10 cellular contexts compared by ENCODE assay signal in genomic region chr3:64644483-64644882, GRCh38. TPM values are rescaled to one million over a fixed set of nuclear protein-coding genes. Genes with fewer than 3 reads are reported as not detected.
"Had no signal": no experiment of that assay in that cellular context is flagged by ENCODE, and none has a peak within 500 bp of the region (broad histone marks: within the 10 kb centered on the region; RNA-seq: fewer than 3 reads in every experiment).

No MANE protein-coding gene starts in this region.

- H3K27me3 Mint-ChIP-seq: IgD-negative memory B cell had no signal

- H3K4me3 ChIP-seq: GM23248 had no signal

- H3K36me3 Mint-ChIP-seq: IgD-negative memory B cell had no signal

- DNase-seq: GM23248, GOT3, H9, HCEC 1CT, HFFc6, KG1 had no signal

- H3K9ac ChIP-seq: GM23248 had no signal

- FAIRE-seq: H54, HepG2 had no signal

- H2AFZ ChIP-seq: GM23248 had no signal

- H3K9me3 Mint-ChIP-seq: H9, HFFc6, IgD-negative memory B cell had no signal

- H3K27ac ChIP-seq: GM23248, HL-60 had no signal

- H3K4me1 Mint-ChIP-seq: IgD-negative memory B cell had no signal

- H3K27ac Mint-ChIP-seq: HFFc6, IgD-negative memory B cell had no signal

- H3K4me3 Mint-ChIP-seq: H9, HFFc6, IgD-negative memory B cell had no signal

- ATAC-seq: HepG2 had no signal

RNA-seq across cellular contexts. Expression of gene ADAMTS9, which starts 43.3 kb away (rescaled TPM):
- polyA plus RNA-seq: IgD-negative memory B cell had no signal
